Comparison of ENCODE assay signal across 1 cellular context in genomic region chr12:4270670-4271432, GRCh38.
TF ChIP-seq lines count a peak whose summit lies in the region.

No MANE protein-coding gene starts in this region.

TF ChIP-seq in HCT116, 20 proteins besides CTCF, POLR2A, EP300 and RAD21 (continued from another document):
- TF ChIP-seq EGR1 (IDR thresholded peaks at IDR 0.05; ENCODE audit: low read depth): no peak
- no peak for TF ChIP-seq SP1 (IDR thresholded peaks at IDR 0.05; ENCODE audit: low read depth)
- no peak for TF ChIP-seq ZBTB33 (IDR thresholded peaks at IDR 0.05; ENCODE audit: extremely low read depth, insufficient replicate concordance, low read length)
- no peak for TF ChIP-seq YY1 (IDR thresholded peaks at IDR 0.05; ENCODE audit: extremely low read depth, insufficient replicate concordance, low read depth, low read length)
- no peak for TF ChIP-seq SRF (IDR thresholded peaks at IDR 0.05; ENCODE audit: low read depth)
